Comparison of ENCODE assay signal across 8 cellular contexts in genomic region chr10:6151087-6151977, GRCh38. TPM values are rescaled to one million over a fixed set of nuclear protein-coding genes. Genes with fewer than 3 reads are reported as not detected.
DNase-seq lines count a peak whose midpoint lies in the region; ATAC-seq and TF ChIP-seq lines count a peak whose summit lies in the region.

No MANE protein-coding gene starts in this region.

- 34 to 48% methylated on average over 15 to 22 of the region's 22 CpGs for WGBS in body of pancreas, 2 donors

- H3K9ac ChIP-seq in skeletal muscle tissue (ENCODE audit: low read depth in 1 of 3, low read length in 3 of 3): peak overlapping the region; percentile 21 to 58 (median 46)

- H3K27ac ChIP-seq in body of pancreas: peak overlapping the region in 2 of 4 donors; percentile 14 to 51
- peak overlapping the region; percentile 47 for H3K27ac ChIP-seq in skeletal muscle tissue (ENCODE audit: low read depth, low read length)

- H3K4me1 ChIP-seq in BE2C (no peaks in the 10 kb centered on the region), body of pancreas (peaks cover 9% of the 10 kb centered on the region), skeletal muscle tissue (ENCODE audit: control insufficient read depth in 3 of 3, insufficient read depth in 3 of 3, low read length in 3 of 3) (peaks cover 18 to 33% (median 25%) of the 10 kb centered on the region in 3 donors)

- no peak overlapping the region for H3K4me3 ChIP-seq in BE2C (ENCODE audit: low read depth, low read length)
- no peak overlapping the region for H3K4me3 ChIP-seq in body of pancreas
- peak overlapping the region; percentile 1 to 33 (median 31) for H3K4me3 ChIP-seq in skeletal muscle tissue (ENCODE audit: low read length in 3 of 3)

- peak; percentile 91 for ATAC-seq in GM18867 (IDR thresholded peaks at IDR 0.05; ENCODE audit: unreplicated experiment)
- peak; percentile 63 for ATAC-seq in HG03039 (IDR thresholded peaks at IDR 0.05; ENCODE audit: unreplicated experiment)
- peak; percentile 73 for ATAC-seq in body of pancreas

- intact Hi-C loops in body of pancreas (cut with DNase I): no loop called here

- H3K9me3 ChIP-seq in BE2C (no peaks in the 10 kb centered on the region), body of pancreas (no peaks in the 10 kb centered on the region), skeletal muscle tissue (ENCODE audit: control insufficient read depth in 3 of 3, low read length in 3 of 3) (no peaks in the 10 kb centered on the region)

- peak in 1 of 3 donors; percentile 18 for TF ChIP-seq POLR2A in body of pancreas (IDR thresholded peaks at IDR 0.05)

- H3K27me3 ChIP-seq in BE2C (no peaks in the 10 kb centered on the region), body of pancreas (no peaks in the 10 kb centered on the region), skeletal muscle tissue (ENCODE audit: control insufficient read depth in 3 of 3, insufficient read depth in 3 of 3, low read length in 3 of 3) (no peaks in the 10 kb centered on the region)

- H3K36me3 ChIP-seq in BE2C (no peaks in the 10 kb centered on the region), body of pancreas (replicated peaks in 1 of 2; ENCODE audit: insufficient read depth in 1 of 2, low read depth in 2 of 2) (no peaks in the 10 kb centered on the region), skeletal muscle tissue (ENCODE audit: control insufficient read depth in 3 of 3, insufficient read depth in 3 of 3, low read length in 3 of 3) (peaks cover 0 to 2% (median 0%) of the 10 kb centered on the region in 3 donors)

- peak; percentile 65 for TF ChIP-seq CTCF in BE2C (IDR thresholded peaks at IDR 0.05; ENCODE audit: low read depth, low read length)
- TF ChIP-seq CTCF in body of pancreas (IDR thresholded peaks at IDR 0.05): peak; percentile 32 to 64 (median 44)

- peak; percentile 30 for DNase-seq in BE2C
- peak; percentile 60 for DNase-seq in RKO (ENCODE audit: low spot score)
- peak; percentile 41 to 75 (median 57) for DNase-seq in body of pancreas
- peak; percentile 65 for DNase-seq in iPS-NIHi11 (ENCODE audit: low spot score)
- no peak for DNase-seq in ureter (ENCODE audit: low spot score)

RNA-seq across cellular contexts. Expression of gene PFKFB3, which starts 51.4 kb away (rescaled TPM):
- polyA plus RNA-seq in BE2C (2012; ENCODE audit: insufficient read depth, insufficient read length, low read depth): 12.1 TPM
- total RNA-seq in body of pancreas (100 to 1,000 TPM in 1 of 2 donors, 10 to 100 TPM in 1; 26.5 to 137 TPM), skeletal muscle tissue (9.9 TPM), ureter (62.2 TPM)

Comparison
In these comparisons a context has a peak if more than half of its experiments do, and no peak if none do; other contexts are left out.
1. H3K4me3 ChIP-seq: peak in skeletal muscle tissue (3 of 3); none in BE2C (single experiment) and body of pancreas (0 of 2).
2. Peak in every context shown above with its lines, with median percentiles within 50 percentile points of each other: ATAC-seq.